In genomic region chr10:5775705-5776104, GRCh38 we compare ENCODE assay signal across 8 cellular contexts. TPM values are rescaled to one million over a fixed set of nuclear protein-coding genes. Genes with fewer than 3 reads are reported as not detected.
DNase-seq lines count a peak whose midpoint lies in the region; ATAC-seq, FAIRE-seq and TF ChIP-seq lines count a peak whose summit lies in the region.

No MANE protein-coding gene starts in this region.

- no peak for FAIRE-seq in HTR-8/SVneo (lab: Jason Lieb, UNC)

- H3K4me1 Mint-ChIP-seq in activated CD4-positive, alpha-beta T cell treated with anti-CD3 and anti-CD28 coated beads for 36 hours = peaks cover 47% of the 10 kb centered on the region
- H3K4me1 Mint-ChIP-seq in brain = peaks cover 30% of the 10 kb centered on the region

- peaks cover 72% of the 10 kb centered on the region for H3K36me3 Mint-ChIP-seq in activated CD4-positive, alpha-beta T cell treated with anti-CD3 and anti-CD28 coated beads for 36 hours (ENCODE audit: low read depth)
- peaks cover 94% of the 10 kb centered on the region for H3K36me3 Mint-ChIP-seq in brain

- intact Hi-C loops in activated CD4-positive, alpha-beta T cell treated with anti-CD3 and anti-CD28 coated beads for 36 hours (cut with DNase I, micrococcal nuclease) = loop anchor here (2.0 to 5.0 kb wide), 2 partner anchors 37 kb away; partner anchors contain the start of gene GDI2 (in 2 of the 2)
- intact Hi-C loops in posterior vena cava (cut with DNase I) (no loop called here), lower leg skin (cut with DNase I; ENCODE audit: low total_unique reads) (no loop called here)

- TF ChIP-seq POLR2A in lower leg skin (IDR thresholded peaks at IDR 0.05) = no peak

- no peaks in the 10 kb centered on the region for H3K27me3 Mint-ChIP-seq in activated CD4-positive, alpha-beta T cell treated with anti-CD3 and anti-CD28 coated beads for 36 hours
- H3K27me3 Mint-ChIP-seq in brain = no peaks in the 10 kb centered on the region

- H3K36me3 ChIP-seq in thoracic aorta = peaks cover 4% of the 10 kb centered on the region

- CTCF ChIA-PET in activated CD4-positive, alpha-beta T cell treated with anti-CD3 and anti-CD28 coated beads for 36 hours (lab: Charles Lee) = interaction anchor here (0.7 to 2.5 kb wide), 9 partner anchors 8 to 250 kb away, joined by 3 to 6 read pairs (median 4); no protein-coding TSS in a partner anchor

- no peaks in the 10 kb centered on the region for H3K9me3 Mint-ChIP-seq in activated CD4-positive, alpha-beta T cell treated with anti-CD3 and anti-CD28 coated beads for 36 hours (ENCODE audit: low read depth)
- H3K9me3 Mint-ChIP-seq in brain = peaks cover 0 to 12% (median 6%) of the 10 kb centered on the region in 5 experiments

- H3K4me3 ChIP-seq in thoracic aorta (no peak overlapping the region), lower leg skin (ENCODE audit: low read depth, poor library complexity, severe bottlenecking) (no peak overlapping the region)

- TF ChIP-seq CTCF in brain (conservative IDR thresholded peaks at IDR 0.05) (no peak), thoracic aorta (IDR thresholded peaks at IDR 0.05) (no peak), lower leg skin (IDR thresholded peaks at IDR 0.05) (no peak)

- peak overlapping the region; percentile 65 to 74 for H3K27ac ChIP-seq in thoracic aorta

- H3K4me3 Mint-ChIP-seq in activated CD4-positive, alpha-beta T cell treated with anti-CD3 and anti-CD28 coated beads for 36 hours = peak overlapping the region; percentile 47
- peak overlapping the region in 1 of 5 experiments; percentile 33 for H3K4me3 Mint-ChIP-seq in brain

- peak; percentile 92 for DNase-seq in activated CD4-positive, alpha-beta T cell treated with anti-CD3 and anti-CD28 coated beads for 36 hours
- DNase-seq in posterior vena cava (ENCODE audit: low spot score) (peak; percentile 86), thoracic aorta (ENCODE audit: low spot score) (no peak), NOMO-1 treated with DMSO at 0.1 percent for 48 hours (lab: John Stamatoyannopoulos, UW; ENCODE audit: unreplicated experiment) (no peak), SK-N-DZ (ENCODE audit: low spot score) (no peak), lower leg skin (ENCODE audit: low spot score in 2 of 2) (no peak), HTR-8/SVneo (ENCODE audit: insufficient read length, low spot score) (no peak)

- peak; percentile 98 for ATAC-seq in activated CD4-positive, alpha-beta T cell treated with anti-CD3 and anti-CD28 coated beads for 36 hours
- ATAC-seq in thoracic aorta (ENCODE audit: insufficient number of reproducible peaks, low FRiP score, low read depth) = no peak

- peak overlapping the region; percentile 87 for H3K27ac Mint-ChIP-seq in activated CD4-positive, alpha-beta T cell treated with anti-CD3 and anti-CD28 coated beads for 36 hours
- H3K27ac Mint-ChIP-seq in brain = peak overlapping the region in 3 of 5 experiments; percentile 32 to 75 (median 73)

- H3K27me3 ChIP-seq in thoracic aorta (replicated peaks; ENCODE audit: insufficient read depth) = no peaks in the 10 kb centered on the region

- POLR2A ChIA-PET in activated CD4-positive, alpha-beta T cell treated with anti-CD3 and anti-CD28 coated beads for 36 hours (lab: Charles Lee) = interaction anchor here (0.6 to 1.3 kb wide), 3 partner anchors 12 to 118 kb away, joined by 3 to 4 read pairs (median 4); no protein-coding TSS in a partner anchor

- H3K9me3 ChIP-seq in thoracic aorta = no peaks in the 10 kb centered on the region

- WGBS in lower leg skin, 2 donors = 81 to 83% methylated on average over 16 of the region's 16 CpGs

- H3K4me1 ChIP-seq in thoracic aorta (ENCODE audit: control insufficient read depth in 1 of 2, low read depth in 2 of 2) = peaks cover 27 to 34% of the 10 kb centered on the region in 2 donors

RNA-seq across cellular contexts. Expression of gene GDI2, which starts 37.5 kb away (rescaled TPM):
- 100 to 1,000 TPM; 276 to 290 TPM for total RNA-seq in activated CD4-positive, alpha-beta T cell treated with anti-CD3 and anti-CD28 coated beads for 36 hours
- 229 TPM for polyA plus RNA-seq in brain (ENCODE audit: insufficient read depth, low read depth, low replicate concordance)
- total RNA-seq in posterior vena cava (100 to 1,000 TPM; 151 to 153 TPM), thoracic aorta (100 to 1,000 TPM; 141 to 209 TPM), lower leg skin (100 to 1,000 TPM; 219 to 281 (median 241) TPM)
- 439 and 502 TPM in 2 replicates for polyA plus RNA-seq in SK-N-DZ (2014; cell fraction: cytosol; rRNA removed)
- 162 and 206 TPM in 2 replicates for polyA plus RNA-seq in SK-N-DZ (2014; cell fraction: nucleus; rRNA removed)

Comparison
In these comparisons a context has a peak if more than half of its experiments do, and no peak if none do; other contexts are left out.
1. DNase-seq: peak in activated CD4-positive, alpha-beta T cell treated with anti-CD3 and anti-CD28 coated beads for 36 hours (single experiment) and posterior vena cava (single experiment); none in thoracic aorta (single experiment), NOMO-1 treated with DMSO at 0.1 percent for 48 hours (single experiment), SK-N-DZ (single experiment), lower leg skin (0 of 2) and HTR-8/SVneo (single experiment).
2. intact Hi-C loops: an anchor here in activated CD4-positive, alpha-beta T cell treated with anti-CD3 and anti-CD28 coated beads for 36 hours (2.0 to 5.0 kb wide); none called in posterior vena cava and lower leg skin.